ENCODE assay signal across 18 cellular contexts in genomic region chr5:60520451-60521210, GRCh38.
A peak's percentile ranks its signal among the peaks of the same experiment; 100 is the strongest.
DNase-seq lines count a peak whose midpoint lies in the region; ATAC-seq and TF ChIP-seq lines count a peak whose summit lies in the region.
"Had no signal": no experiment of that assay in that cellular context is flagged by ENCODE, and none has a peak within 500 bp of the region (broad histone marks: within the 10 kb centered on the region; RNA-seq: fewer than 3 reads in every experiment).

No MANE protein-coding gene starts in this region.

- no peaks in the 10 kb centered on the region for H3K9me2 ChIP-seq in SU-DHL-6 (replicated peaks; ENCODE audit: insufficient read depth, low read length)

- no peak for TF ChIP-seq CTCF in SU-DHL-6 (IDR thresholded peaks at IDR 0.05; ENCODE audit: insufficient read depth, low read length, poor library complexity, severe bottlenecking)
- no peak for TF ChIP-seq CTCF in left ventricle myocardium inferior (IDR thresholded peaks at IDR 0.05; ENCODE audit: borderline replicate concordance)
- no peak for TF ChIP-seq CTCF in stomach (IDR thresholded peaks at IDR 0.05)
- TF ChIP-seq CTCF in osteocyte (IDR thresholded peaks at IDR 0.05) = no peak

- H4K20me1 ChIP-seq in SU-DHL-6 (ENCODE audit: low read depth, low read length) = no peaks in the 10 kb centered on the region

- no peaks in the 10 kb centered on the region for H3K79me2 ChIP-seq in SU-DHL-6 (ENCODE audit: insufficient read depth, low read length)

- H3K4me3 Mint-ChIP-seq in osteocyte (ENCODE audit: unreplicated experiment) = no peak overlapping the region
- H3K4me3 Mint-ChIP-seq: activated CD4-positive, alpha-beta T cell treated with anti-CD3 and anti-CD28 coated beads for 36 hours; activated naive CD8-positive, alpha-beta T cell; effector memory CD8-positive, alpha-beta T cell; T-helper 1 cell treated with Interleukin-12 subunit alpha and Interleukin-12 subunit beta and Interleukin-4 antibody, amounts not matched to agents 30 μg/mL and 1 μg/mL, for 36 hours; type B pancreatic cell had no signal

- H3K9ac ChIP-seq in SU-DHL-6 (ENCODE audit: low read length) = peak overlapping the region; percentile 25; the same call in 1 of the 2 replicates

- no peaks in the 10 kb centered on the region for H3K36me3 Mint-ChIP-seq in osteocyte (ENCODE audit: unreplicated experiment)
- H3K36me3 Mint-ChIP-seq: activated naive CD8-positive, alpha-beta T cell; naive thymus-derived CD8-positive, alpha-beta T cell; type B pancreatic cell had no signal

- H2AFZ ChIP-seq in SU-DHL-6 (ENCODE audit: low read depth, low read length, severe bottlenecking) = no peak overlapping the region

- H3K9me3 Mint-ChIP-seq in osteocyte (ENCODE audit: unreplicated experiment) = no peaks in the 10 kb centered on the region
- H3K9me3 Mint-ChIP-seq: naive thymus-derived CD8-positive, alpha-beta T cell; T-helper 1 cell treated with Interleukin-12 subunit alpha and Interleukin-12 subunit beta and Interleukin-4 antibody, amounts not matched to agents 30 μg/mL and 1 μg/mL, for 36 hours; type B pancreatic cell had no signal

- H3K4me3 ChIP-seq in SU-DHL-6 (ENCODE audit: insufficient read depth, low read length, poor library complexity, severe bottlenecking) (no peak overlapping the region), left ventricle myocardium inferior (no peak overlapping the region), stomach (no peak overlapping the region)

- H3F3A ChIP-seq in SU-DHL-6 (ENCODE audit: insufficient read depth) = no peaks in the 10 kb centered on the region

- no peak overlapping the region for H3K27ac Mint-ChIP-seq in osteocyte (ENCODE audit: unreplicated experiment)
- H3K27ac Mint-ChIP-seq: activated CD4-positive, alpha-beta T cell treated with anti-CD3 and anti-CD28 coated beads for 36 hours; activated naive CD8-positive, alpha-beta T cell; effector memory CD8-positive, alpha-beta T cell; T-helper 1 cell treated with Interleukin-12 subunit alpha and Interleukin-12 subunit beta and Interleukin-4 antibody, amounts not matched to agents 30 μg/mL and 1 μg/mL, for 36 hours; type B pancreatic cell had no signal

- no peaks in the 10 kb centered on the region for H3K27me3 Mint-ChIP-seq in osteocyte (ENCODE audit: unreplicated experiment)
- H3K27me3 Mint-ChIP-seq: activated CD4-positive, alpha-beta T cell treated with anti-CD3 and anti-CD28 coated beads for 36 hours; activated naive CD8-positive, alpha-beta T cell; naive thymus-derived CD8-positive, alpha-beta T cell had no signal

- peaks cover 12% of the 10 kb centered on the region for H3K4me1 Mint-ChIP-seq in osteocyte (ENCODE audit: unreplicated experiment)

- DNase-seq in CD1c-positive myeloid dendritic cell (ENCODE audit: extremely low spot score) (peak; percentile 72), left ventricle myocardium inferior (peak; percentile 18), stomach (peak; percentile 30), osteocyte (ENCODE audit: extremely low spot score, unreplicated experiment) (no peak), SK-N-DZ (ENCODE audit: low spot score) (no peak)
- DNase-seq: activated CD4-positive, alpha-beta T cell treated with anti-CD3 and anti-CD28 coated beads for 36 hours; effector memory CD8-positive, alpha-beta T cell; naive thymus-derived CD8-positive, alpha-beta T cell; NCI-H2081; NCI-H82; retina; stimulated activated CD4-positive, alpha-beta T cell treated with anti-CD3 and anti-CD28 coated beads, Interleukin-1b, Interleukin-23, amount 100 ng/mL, for 48 hours had no signal

- no peak for TF ChIP-seq POLR2A in stomach (IDR thresholded peaks at IDR 0.05)

- H3K9me3 ChIP-seq in SU-DHL-6 (ENCODE audit: insufficient read depth, low read length) (no peaks in the 10 kb centered on the region), left ventricle myocardium inferior (replicated peaks) (no peaks in the 10 kb centered on the region), stomach (no peaks in the 10 kb centered on the region)

- H3K4me1 ChIP-seq in left ventricle myocardium inferior (peaks cover 45% of the 10 kb centered on the region), stomach (peaks cover 10 to 68% (median 31%) of the 10 kb centered on the region in 4 donors)

- peak overlapping the region; percentile 58 for H3K4me2 ChIP-seq in SU-DHL-6 (ENCODE audit: low read depth, low read length, poor library complexity, severe bottlenecking)

- ATAC-seq in GM21619 (IDR thresholded peaks at IDR 0.05; ENCODE audit: unreplicated experiment) = no peak
- no peak for ATAC-seq in GM21786 (IDR thresholded peaks at IDR 0.05; ENCODE audit: unreplicated experiment)
- ATAC-seq: activated CD4-positive, alpha-beta T cell treated with anti-CD3 and anti-CD28 coated beads for 36 hours; effector memory CD8-positive, alpha-beta T cell; naive thymus-derived CD8-positive, alpha-beta T cell had no signal

- 60 to 76% (median 62%) methylated on average over 6 of the region's 6 CpGs for WGBS in stomach, 5 donors

- no peak for TF ChIP-seq EP300 in stomach (IDR thresholded peaks at IDR 0.05)

- H3K36me3 ChIP-seq in SU-DHL-6 (ENCODE audit: low read length) = no peaks in the 10 kb centered on the region
- no peaks in the 10 kb centered on the region for H3K36me3 ChIP-seq in left ventricle myocardium inferior
- no peaks in the 10 kb centered on the region for H3K36me3 ChIP-seq in stomach

- intact Hi-C loops in left ventricle myocardium inferior (cut with micrococcal nuclease) (no loop called here), stomach (cut with DNase I; ENCODE audit: low total_unique reads) (no loop called here)

- H3K27me3 ChIP-seq in SU-DHL-6 (ENCODE audit: low read length) (no peaks in the 10 kb centered on the region), left ventricle myocardium inferior (ENCODE audit: low read depth) (no peaks in the 10 kb centered on the region), stomach (no peaks in the 10 kb centered on the region)

- H3K27ac ChIP-seq in SU-DHL-6 (ENCODE audit: low read depth, low read length) = no peak overlapping the region
- H3K27ac ChIP-seq in left ventricle myocardium inferior (replicated peaks) = peak overlapping the region; percentile 74
- H3K27ac ChIP-seq in stomach = peak overlapping the region; percentile 6 to 85 (median 66)

Comparison
In these comparisons a context has a peak if more than half of its experiments do, and no peak if none do; other contexts are left out.
1. DNase-seq: peak in CD1c-positive myeloid dendritic cell (single experiment), left ventricle myocardium inferior (single experiment) and stomach (single experiment); none in osteocyte (single experiment) and SK-N-DZ (single experiment).